Comparison of ENCODE assay signal across 8 cellular contexts in genomic region chrX:150693782-150694574, GRCh38. TPM values are rescaled to one million over a fixed set of nuclear protein-coding genes. Genes with fewer than 3 reads are reported as not detected.
DNase-seq lines count a peak whose midpoint lies in the region; ATAC-seq and TF ChIP-seq lines count a peak whose summit lies in the region.

No MANE protein-coding gene starts in this region.

- H2AFZ ChIP-seq in MM.1S (ENCODE audit: low read length) (no peak overlapping the region), smooth muscle cell (ENCODE audit: low read depth) (no peak overlapping the region)

- peaks cover 45% of the 10 kb centered on the region for H3K79me2 ChIP-seq in MM.1S (ENCODE audit: low read length)
- H3K79me2 ChIP-seq in smooth muscle cell (ENCODE audit: low read depth), result peaks cover 8% of the 10 kb centered on the region

- ATAC-seq in body of pancreas, result peak; percentile 73

- in situ Hi-C loops in GM13976 (cut with MboI; ENCODE audit: low sequenced_read_pairs, unreplicated experiment), result loop anchor here (25.0 kb wide), 1 partner anchor 732 kb away; no protein-coding TSS in a partner anchor

- H3K9me2 ChIP-seq in MM.1S (replicated peaks; ENCODE audit: insufficient read depth, low read length), result no peaks in the 10 kb centered on the region

- CTCF ChIA-PET in HEK293 (lab: Yijun Ruan, JAX), result interaction anchor here (2.4 to 2.8 kb wide), 2 partner anchors 10 kb away, joined by 20 read pairs; no protein-coding TSS in a partner anchor

- DNase-seq in GM13976 (ENCODE audit: low spot score), result peak; percentile 88
- peak; percentile 87 for DNase-seq in MM.1S
- peak; percentile 60 for DNase-seq in T-helper 22 cell (ENCODE audit: low read depth)
- peak; percentile 65 to 75 (median 72) for DNase-seq in body of pancreas
- no peak for DNase-seq in smooth muscle cell (lab: John Stamatoyannopoulos, UW; ENCODE audit: unreplicated experiment)
- no peak for DNase-seq in NCI-H446 treated with DMSO at 0.1 percent for 48 hours (lab: John Stamatoyannopoulos, UW)

- H3K36me3 ChIP-seq in HEK293 (ENCODE audit: control insufficient read depth in 2 of 2, insufficient read depth in 1 of 2, low read length in 2 of 2), result peaks cover 0 to 5% of the 10 kb centered on the region in 2 experiments; a peak in 1 of 3 replicates
- H3K36me3 ChIP-seq in MM.1S (replicated peaks; ENCODE audit: insufficient read depth, low read length), result no peaks in the 10 kb centered on the region
- no peaks in the 10 kb centered on the region for H3K36me3 ChIP-seq in body of pancreas (replicated peaks in 1 of 2; ENCODE audit: insufficient read depth in 1 of 2, low read depth in 2 of 2)
- no peaks in the 10 kb centered on the region for H3K36me3 ChIP-seq in iPS-20b (ENCODE audit: insufficient read depth, low read depth, low read length)
- no peaks in the 10 kb centered on the region for H3K36me3 ChIP-seq in smooth muscle cell (ENCODE audit: low read depth)

- H3F3A ChIP-seq in MM.1S (ENCODE audit: insufficient read depth, low read length) (peaks cover 5% of the 10 kb centered on the region), smooth muscle cell (ENCODE audit: low read depth) (no peaks in the 10 kb centered on the region)

- H4K20me1 ChIP-seq in MM.1S (ENCODE audit: insufficient read depth, low read length) (0 out of 2 replicates have a peak, but pooled peaks cover under 1% of the 10 kb centered on the region), smooth muscle cell (ENCODE audit: low read depth) (no peaks in the 10 kb centered on the region)

- H3K9me3 ChIP-seq in HEK293 (ENCODE audit: control insufficient read depth, insufficient read depth, low read depth, low read length) (no peaks in the 10 kb centered on the region), MM.1S (replicated peaks; ENCODE audit: insufficient read depth, low read length) (no peaks in the 10 kb centered on the region), body of pancreas (no peaks in the 10 kb centered on the region), iPS-20b (ENCODE audit: insufficient read depth, low read depth, low read length) (no peaks in the 10 kb centered on the region), smooth muscle cell (replicated peaks; ENCODE audit: low read depth) (no peaks in the 10 kb centered on the region)

- H3K4me1 ChIP-seq in HEK293 (ENCODE audit: control insufficient read depth, insufficient read depth, low read length) (no peaks in the 10 kb centered on the region; the same call in 1 of the 2 replicates), MM.1S (ENCODE audit: low read length) (peaks cover 23% of the 10 kb centered on the region), body of pancreas (peaks cover 20% of the 10 kb centered on the region), iPS-20b (ENCODE audit: insufficient read depth, low read length) (no peaks in the 10 kb centered on the region), smooth muscle cell (ENCODE audit: low read depth) (peaks cover 3% of the 10 kb centered on the region)

- TF ChIP-seq POLR2A in body of pancreas (IDR thresholded peaks at IDR 0.05), result peak in 2 of 3 donors; percentile 51 to 55

- TF ChIP-seq CTCF in GM13976 (IDR thresholded peaks at IDR 0.05; ENCODE audit: borderline replicate concordance, control extremely low read depth, extremely low read depth, insufficient read depth, missing control alignments), result no peak
- TF ChIP-seq CTCF in HEK293 (tag by site-specific recombination; IDR thresholded peaks at IDR 0.05), result no peak
- TF ChIP-seq CTCF in MM.1S (IDR thresholded peaks at IDR 0.05; ENCODE audit: low read length), result no peak
- TF ChIP-seq CTCF in body of pancreas (IDR thresholded peaks at IDR 0.05), result no peak
- no peak for TF ChIP-seq CTCF in smooth muscle cell (IDR thresholded peaks at IDR 0.05; ENCODE audit: borderline replicate concordance, insufficient read depth, poor library complexity, severe bottlenecking)

- H3K4me2 ChIP-seq in MM.1S (ENCODE audit: low read depth, low read length), result peak overlapping the region; percentile 54
- H3K4me2 ChIP-seq in smooth muscle cell, result peak overlapping the region; percentile 90

- intact Hi-C loops in body of pancreas (cut with DNase I), result no loop called here

- H3K27me3 ChIP-seq in MM.1S (replicated peaks; ENCODE audit: insufficient read depth, low read length), result no peaks in the 10 kb centered on the region
- no peaks in the 10 kb centered on the region for H3K27me3 ChIP-seq in body of pancreas
- H3K27me3 ChIP-seq in iPS-20b (ENCODE audit: insufficient read depth, low read length), result no peaks in the 10 kb centered on the region
- H3K27me3 ChIP-seq in smooth muscle cell (ENCODE audit: low read depth), result no peaks in the 10 kb centered on the region

- POLR2A ChIA-PET in HEK293 (lab: Yijun Ruan, JAX), result interaction anchor here (0.6 to 2.1 kb wide), 5 partner anchors 10 to 754 kb away, joined by 3 to 8 read pairs (median 5); no protein-coding TSS in a partner anchor

- H3K27ac ChIP-seq in HEK293 (ENCODE audit: extremely low read depth, low read depth, low read length) (peak overlapping the region; percentile 75; the same call in 1 of the 2 replicates), MM.1S (ENCODE audit: low read length) (peak overlapping the region; percentile 63; the same call in 1 of the 2 replicates), body of pancreas (peak overlapping the region; percentile 72 to 94 (median 88)), iPS-20b (ENCODE audit: low read length) (no peak overlapping the region), smooth muscle cell (ENCODE audit: low read depth) (peak overlapping the region; percentile 93)

- WGBS in body of pancreas, 2 donors, result 0 to 1% methylated on average over 5 to 16 of the region's 33 CpGs
- WGBS in smooth muscle cell (ENCODE audit: low lambda C conversion rate), result 46% methylated on average over 24 of the region's 33 CpGs

- H3K9ac ChIP-seq in MM.1S (ENCODE audit: low read length) (peak overlapping the region; percentile 37; the same call in 1 of the 2 replicates), iPS-20b (ENCODE audit: low read depth, low read length) (peak overlapping the region; percentile 29; the same call in 1 of the 2 replicates), smooth muscle cell (ENCODE audit: low read depth) (peak overlapping the region; percentile 86)

- H3K4me3 ChIP-seq in HEK293 (ENCODE audit: low read depth, low read length) (peak overlapping the region; percentile 35), MM.1S (ENCODE audit: low read length) (peak overlapping the region; percentile 55), body of pancreas (no peak overlapping the region), iPS-20b (ENCODE audit: low read length) (peak overlapping the region; percentile 68), smooth muscle cell (peak overlapping the region; percentile 57)

TF ChIP-seq in HEK293, 187 proteins besides CTCF, POLR2A, EP300 and RAD21 (continues in another document):
- TF ChIP-seq ZNF791 (tag by site-specific recombination; IDR thresholded peaks at IDR 0.05) (no peak), ZNF354C (tag by site-specific recombination; IDR thresholded peaks at IDR 0.05; ENCODE audit: borderline replicate concordance, low read depth) (no peak), WT1 (tag by site-specific recombination; IDR thresholded peaks at IDR 0.05) (no peak), KLF16 (tag by site-specific recombination; IDR thresholded peaks at IDR 0.05) (no peak), TSHZ1 (tag by site-specific recombination; IDR thresholded peaks at IDR 0.05; ENCODE audit: borderline replicate concordance) (no peak), SCRT1 (tag by site-specific recombination; IDR thresholded peaks at IDR 0.05; ENCODE audit: borderline replicate concordance) (no peak; the same call in 1 of the 2 replicates), MYNN (tag by site-specific recombination; IDR thresholded peaks at IDR 0.05; ENCODE audit: borderline replicate concordance) (no peak), ZNF202 (tag by site-specific recombination; IDR thresholded peaks at IDR 0.05; ENCODE audit: borderline replicate concordance) (no peak), ZNF777 (tag by site-specific recombination; IDR thresholded peaks at IDR 0.05; ENCODE audit: borderline replicate concordance) (no peak), ZNF416 (tag by site-specific recombination; IDR thresholded peaks at IDR 0.05) (no peak), GLI2 (tag by site-specific recombination; IDR thresholded peaks at IDR 0.05; ENCODE audit: borderline replicate concordance, low read depth) (no peak), ZNF514 (tag by site-specific recombination; IDR thresholded peaks at IDR 0.05) (no peak), MEIS1 (CRISPR knock-in tag; IDR thresholded peaks at IDR 0.05; ENCODE audit: borderline replicate concordance) (no peak), KLF8 (tag by site-specific recombination; IDR thresholded peaks at IDR 0.05) (no peak), GLIS2 (tag by site-specific recombination; IDR thresholded peaks at IDR 0.05) (peak; percentile 57)

RNA-seq across cellular contexts. Expression of gene MTMR1, which starts 0.8 kb away (rescaled TPM):
- total RNA-seq in body of pancreas (1 to 10 TPM; 7.6 to 9.1 TPM), smooth muscle cell (13.8 and 15.6 TPM in 2 replicates)
- polyA plus RNA-seq in smooth muscle cell, result 10.1 and 19.0 TPM in 2 replicates

Comparison
In these comparisons a context has a peak if more than half of its experiments do, and no peak if none do; other contexts are left out.
1. DNase-seq: peak in GM13976 (single experiment), MM.1S (single experiment), T-helper 22 cell (single experiment) and body of pancreas (4 of 4); none in smooth muscle cell (single experiment) and NCI-H446 treated with DMSO at 0.1 percent for 48 hours (single experiment).
2. H3K4me3 ChIP-seq: peak in HEK293 (single experiment), MM.1S (single experiment), iPS-20b (single experiment) and smooth muscle cell (single experiment); none in body of pancreas (0 of 2).
3. H3K9ac ChIP-seq: peak in every context shown above with its lines; median percentile 86 in smooth muscle cell; 37 in MM.1S; 29 in iPS-20b.